ENCODE assay signal across 8 cellular contexts in the genomic region with DNA sequence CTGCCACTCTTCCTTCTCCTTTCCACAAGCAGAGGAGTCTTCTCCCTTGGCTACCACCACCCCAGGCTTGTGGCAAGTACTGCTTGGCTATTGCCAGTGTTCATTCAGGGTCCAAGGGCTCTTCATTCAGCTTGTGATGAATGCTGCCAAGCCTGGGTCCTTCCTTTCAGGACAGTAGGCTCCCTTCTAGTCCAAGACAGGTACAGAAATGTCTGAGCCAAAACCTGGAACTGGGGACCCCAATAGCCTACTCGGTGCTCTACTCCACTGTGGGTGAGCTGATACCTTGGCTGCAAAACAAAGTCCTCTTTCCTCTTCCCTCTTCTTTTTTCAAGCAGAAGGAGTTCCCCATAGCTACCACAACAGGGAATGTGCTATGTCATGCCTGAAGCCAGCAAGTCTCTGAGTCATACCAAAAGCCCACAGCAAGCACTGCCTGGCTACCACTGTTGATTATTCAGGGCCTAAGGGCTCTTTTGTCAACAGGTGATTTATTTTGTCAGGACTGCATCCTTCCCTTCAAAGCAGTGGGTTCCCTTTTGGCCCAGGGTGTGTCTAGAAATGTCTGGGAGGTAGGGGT.
DNase-seq lines count a peak whose midpoint lies in the region; ATAC-seq and TF ChIP-seq lines count a peak whose summit lies in the region.

No MANE protein-coding gene starts in this region.

- ATAC-seq in GM23338, result peak; percentile 44; the same call in 1 of the 3 replicates

- no peaks in the 10 kb centered on the region for H3K4me1 Mint-ChIP-seq in GM23338

- 36% methylated on average over 1 of the region's 1 CpG; no CpG with 5 or more reads in 1 of the 2 donors for WGBS in esophagus squamous epithelium, 2 donors
- 82 to 85% methylated on average over 1 of the region's 1 CpG for WGBS in thyroid gland, 2 donors

- no peak overlapping the region for H3K27ac ChIP-seq in GM23338 (ENCODE audit: low read depth)
- peak overlapping the region; percentile 28 to 77 (median 51) for H3K27ac ChIP-seq in esophagus squamous epithelium
- peak overlapping the region in 2 of 3 donors; percentile 27 to 56 for H3K27ac ChIP-seq in thyroid gland

- no peaks in the 10 kb centered on the region for H3K36me3 ChIP-seq in GM23338 (ENCODE audit: insufficient read depth)
- no peaks in the 10 kb centered on the region for H3K36me3 ChIP-seq in esophagus squamous epithelium
- H3K36me3 ChIP-seq in thyroid gland, result no peaks in the 10 kb centered on the region

- DNase-seq in COLO668 (lab: John Stamatoyannopoulos, UW; ENCODE audit: unreplicated experiment) (peak; percentile 53), GM23338 (ENCODE audit: low spot score) (no peak), NCI-H226 (peak; percentile 82), esophagus squamous epithelium (lab: John Stamatoyannopoulos, UW) (no peak), thyroid gland (peak; percentile 25 to 36), NCI-H524 treated with DMSO at 0.1 percent for 48 hours (lab: John Stamatoyannopoulos, UW) (no peak)
- no peak for DNase-seq in activated naive CD4-positive, alpha-beta T cell treated with anti-CD3 and anti-CD28 coated beads, Interleukin-2, amount 50 U/mL, for 16 hours
- DNase-seq in stimulated activated CD4-positive, alpha-beta T cell treated with anti-CD3 and anti-CD28 coated beads, Interleukin-1b, Interleukin-23, amount 100 ng/mL, for 48 hours, result no peak

- H3K4me1 ChIP-seq in GM23338 (ENCODE audit: insufficient read depth) (no peaks in the 10 kb centered on the region), esophagus squamous epithelium (peaks cover 9 to 16% (median 15%) of the 10 kb centered on the region in 3 donors), thyroid gland (peaks cover 0 to 15% of the 10 kb centered on the region in 2 donors)

- no peaks in the 10 kb centered on the region for H3K79me2 ChIP-seq in GM23338 (replicated peaks; ENCODE audit: insufficient read depth)

- TF ChIP-seq POLR2A in esophagus squamous epithelium (IDR thresholded peaks at IDR 0.05), result no peak
- TF ChIP-seq POLR2A in thyroid gland (IDR thresholded peaks at IDR 0.05), result no peak

- no peak overlapping the region for H3K4me2 ChIP-seq in GM23338

- H3K36me3 Mint-ChIP-seq in GM23338 (ENCODE audit: low read depth), result no peaks in the 10 kb centered on the region

- no peaks in the 10 kb centered on the region for H3K9me2 ChIP-seq in GM23338 (ENCODE audit: insufficient read depth)

- no peaks in the 10 kb centered on the region for H3F3A ChIP-seq in GM23338 (replicated peaks; ENCODE audit: low read depth)

- H3K9me3 ChIP-seq in esophagus squamous epithelium, result no peaks in the 10 kb centered on the region
- H3K9me3 ChIP-seq in thyroid gland, result no peaks in the 10 kb centered on the region

- no peak for TF ChIP-seq CTCF in GM23338 (conservative IDR thresholded peaks at IDR 0.05; ENCODE audit: low read depth in 2 of 2)
- TF ChIP-seq CTCF in esophagus squamous epithelium (IDR thresholded peaks at IDR 0.05), result no peak
- no peak for TF ChIP-seq CTCF in thyroid gland (IDR thresholded peaks at IDR 0.05)

- H4K20me1 ChIP-seq in GM23338 (replicated peaks; ENCODE audit: insufficient read depth), result no peaks in the 10 kb centered on the region

- no peaks in the 10 kb centered on the region for H3K9me3 Mint-ChIP-seq in GM23338

- no peaks in the 10 kb centered on the region for H3K27me3 ChIP-seq in GM23338 (ENCODE audit: insufficient read depth)
- no peaks in the 10 kb centered on the region for H3K27me3 ChIP-seq in esophagus squamous epithelium
- H3K27me3 ChIP-seq in thyroid gland, result no peaks in the 10 kb centered on the region

- H2AFZ ChIP-seq in GM23338, result no peak overlapping the region

- intact Hi-C loops in esophagus squamous epithelium (cut with DNase I), result no loop called here
- intact Hi-C loops in thyroid gland (cut with DNase I), result no loop called here

- H3K4me3 ChIP-seq in GM23338, result no peak overlapping the region
- H3K4me3 ChIP-seq in esophagus squamous epithelium, result no peak overlapping the region
- H3K4me3 ChIP-seq in thyroid gland (replicated peaks in 1 of 3), result no peak overlapping the region

- peak overlapping the region; percentile 28; the same call in 1 of the 2 replicates for H3K27ac Mint-ChIP-seq in GM23338

- H3K4me3 Mint-ChIP-seq in GM23338, result no peak overlapping the region

- peaks cover 2% of the 10 kb centered on the region for H3K27me3 Mint-ChIP-seq in GM23338 (ENCODE audit: insufficient read depth, low read depth, poor library complexity)

TF ChIP-seq in GM23338, 12 proteins besides CTCF, POLR2A, EP300 and RAD21:
- no peak for TF ChIP-seq STAT1 (IDR thresholded peaks at IDR 0.05; ENCODE audit: unreplicated experiment)
TF ChIP-seq in GM23338: peak in this region for 0.

Comparison
In these comparisons a context has a peak if more than half of its experiments do, and no peak if none do; other contexts are left out.
1. DNase-seq: peak in COLO668 (single experiment), NCI-H226 (single experiment) and thyroid gland (2 of 2); none in GM23338 (single experiment), esophagus squamous epithelium (single experiment), activated naive CD4-positive, alpha-beta T cell treated with anti-CD3 and anti-CD28 coated beads, Interleukin-2, amount 50 U/mL, for 16 hours (single experiment), NCI-H524 treated with DMSO at 0.1 percent for 48 hours (single experiment) and stimulated activated CD4-positive, alpha-beta T cell treated with anti-CD3 and anti-CD28 coated beads, Interleukin-1b, Interleukin-23, amount 100 ng/mL, for 48 hours (single experiment).